28 cellular contexts compared by ENCODE assay signal in genomic region chr6:143110572-143110971, GRCh38. TPM values are rescaled to one million over a fixed set of nuclear protein-coding genes. Genes with fewer than 3 reads are reported as not detected.
DNase-seq lines count a peak whose midpoint lies in the region; ATAC-seq and TF ChIP-seq lines count a peak whose summit lies in the region.
"Had no signal": no experiment of that assay in that cellular context is flagged by ENCODE, and none has a peak within 500 bp of the region (broad histone marks: within the 10 kb centered on the region; RNA-seq: fewer than 3 reads in every experiment).

No MANE protein-coding gene starts in this region.

- no peak overlapping the region for H2AK5ac ChIP-seq in mesenchymal stem cell (ENCODE audit: low read length, severe bottlenecking)

- no peak overlapping the region for H2AFZ ChIP-seq in GM23248
- no peak overlapping the region for H2AFZ ChIP-seq in mesenchymal stem cell (ENCODE audit: low read depth, low read length)
- H2AFZ ChIP-seq: hepatocyte, parathyroid adenoma had no signal

- peak overlapping the region; percentile 23 for H3K4me2 ChIP-seq in GM23248 (ENCODE audit: unreplicated experiment)
- no peak overlapping the region for H3K4me2 ChIP-seq in mesenchymal stem cell (ENCODE audit: low read length, poor library complexity, severe bottlenecking)
- H3K4me2 ChIP-seq: hepatocyte had no signal

- peaks cover 6% of the 10 kb centered on the region for H3K79me1 ChIP-seq in mesenchymal stem cell (replicated peaks; ENCODE audit: low read length, poor library complexity, severe bottlenecking)

- H3K9me3 ChIP-seq in GM23248 (ENCODE audit: low read depth) (no peaks in the 10 kb centered on the region), mesenchymal stem cell (ENCODE audit: control insufficient read depth, low read length) (no peaks in the 10 kb centered on the region)
- H3K9me3 ChIP-seq: right atrium auricular region, thoracic aorta had no signal

- H3K4me1 Mint-ChIP-seq in chondrocyte (ENCODE audit: low read depth) = peaks cover 44% of the 10 kb centered on the region

- no peak overlapping the region for H3K18ac ChIP-seq in mesenchymal stem cell (ENCODE audit: low read depth in 1 of 2, low read length in 2 of 2)

- H4K8ac ChIP-seq in mesenchymal stem cell (ENCODE audit: low read length) = no peak overlapping the region

- H3K4me1 ChIP-seq in GM23248 (ENCODE audit: insufficient read depth) = peaks cover 40% of the 10 kb centered on the region
- H3K4me1 ChIP-seq in mesenchymal stem cell (ENCODE audit: control insufficient read depth, insufficient read depth, low read depth, low read length) = peaks cover 1% of the 10 kb centered on the region
- H3K4me1 ChIP-seq: parathyroid adenoma, right atrium auricular region had no signal

- peak overlapping the region; percentile 59 for H3K27ac ChIP-seq in GM23248
- H3K27ac ChIP-seq in mesenchymal stem cell (ENCODE audit: low read length, poor library complexity, severe bottlenecking) = no peak overlapping the region
- H3K27ac ChIP-seq: cardiac muscle cell, hepatocyte, parathyroid adenoma, right atrium auricular region, SK-N-MC, thoracic aorta had no signal

- no peaks in the 10 kb centered on the region for H3K27me3 ChIP-seq in GM23248 (replicated peaks; ENCODE audit: insufficient read depth)
- no peaks in the 10 kb centered on the region for H3K27me3 ChIP-seq in mesenchymal stem cell (ENCODE audit: control insufficient read depth in 1 of 2, insufficient read depth in 1 of 2, low read length in 2 of 2)
- H3K27me3 ChIP-seq: cardiac muscle cell, hepatocyte, right atrium auricular region had no signal

- peaks cover 22% of the 10 kb centered on the region for H3F3A ChIP-seq in GM23248 (ENCODE audit: insufficient read depth)

- peak overlapping the region; percentile 7 for H3K4me3 Mint-ChIP-seq in chondrocyte (ENCODE audit: unreplicated experiment)
- H3K4me3 Mint-ChIP-seq: activated T-cell treated with anti-CD3 and anti-CD28 coated beads, Interleukin-2, amount 50 U/mL, for 4 hours; CD14-positive monocyte; natural killer cell treated with Interleukin-12 subunit alpha and Interleukin-12 subunit beta and Interleukin-15 and Interleukin-18, amount 100 ng/mL, for 72 hours had no signal

- H3K9ac ChIP-seq in GM23248 = peak overlapping the region; percentile 35; the same call in 1 of the 2 replicates
- no peak overlapping the region for H3K9ac ChIP-seq in mesenchymal stem cell (ENCODE audit: low read length)
- H3K9ac ChIP-seq: parathyroid adenoma had no signal

- H3K14ac ChIP-seq in mesenchymal stem cell (ENCODE audit: low read length in 2 of 2) = no peak overlapping the region

- no peak overlapping the region for H3K4ac ChIP-seq in mesenchymal stem cell (ENCODE audit: low read depth in 1 of 2, low read length in 2 of 2)

- TF ChIP-seq POLR2A in erythroblast (IDR thresholded peaks at IDR 0.05; ENCODE audit: low read length) = no peak

- no peaks in the 10 kb centered on the region for H3K79me2 ChIP-seq in GM23248 (ENCODE audit: insufficient read depth)
- H3K79me2 ChIP-seq: parathyroid adenoma had no signal

- H2BK12ac ChIP-seq in mesenchymal stem cell (ENCODE audit: low read length in 2 of 2) = no peak overlapping the region

- WGBS in GM23248 (ENCODE audit: low coverage in 1 of 2, low lambda C conversion rate in 2 of 2, missing lambda C conversion rate in 2 of 2), 2 experiments = 52 to 58% methylated on average over 4 of the region's 4 CpGs
- WGBS in mesenchymal stem cell = 94% methylated on average over 1 of the region's 4 CpGs

- no peak overlapping the region for H3K4me3 ChIP-seq in AG10803 (ENCODE audit: low read length)
- H3K4me3 ChIP-seq in GM23248 = peak overlapping the region; percentile 31
- H3K4me3 ChIP-seq in mesenchymal stem cell (ENCODE audit: insufficient read depth in 1 of 2, low read depth in 1 of 2, low read length in 2 of 2) = no peak overlapping the region
- H3K4me3 ChIP-seq: cardiac muscle cell, hepatocyte, right atrium auricular region, SK-N-MC, thoracic aorta had no signal

- no peak overlapping the region for H4K91ac ChIP-seq in mesenchymal stem cell (ENCODE audit: low read length)

- no peaks in the 10 kb centered on the region for H3K27me3 Mint-ChIP-seq in chondrocyte (ENCODE audit: low read depth)

- H3K9me2 ChIP-seq in GM23248 (ENCODE audit: insufficient read depth) = no peaks in the 10 kb centered on the region

- H3K36me3 Mint-ChIP-seq in chondrocyte (ENCODE audit: low read depth) = peaks cover 3% of the 10 kb centered on the region
- H3K36me3 Mint-ChIP-seq: CD14-positive monocyte; natural killer cell treated with Interleukin-12 subunit alpha and Interleukin-12 subunit beta and Interleukin-15 and Interleukin-18, amount 100 ng/mL, for 72 hours had no signal

- H3K23ac ChIP-seq in mesenchymal stem cell (ENCODE audit: low read length in 2 of 2) = no peak overlapping the region

- no peaks in the 10 kb centered on the region for H4K20me1 ChIP-seq in GM23248 (ENCODE audit: insufficient read depth)

- H3K36me3 ChIP-seq in GM23248 (ENCODE audit: low read depth) = no peaks in the 10 kb centered on the region
- H3K36me3 ChIP-seq in mesenchymal stem cell (ENCODE audit: control insufficient read depth in 1 of 2, insufficient read depth in 2 of 2, low read depth in 1 of 2, low read length in 2 of 2) = no peaks in the 10 kb centered on the region
- H3K36me3 ChIP-seq: cardiac muscle cell, right atrium auricular region, thoracic aorta had no signal

- H2BK120ac ChIP-seq in mesenchymal stem cell (ENCODE audit: low read depth, low read length) = no peak overlapping the region

- ATAC-seq in HG02884 (IDR thresholded peaks at IDR 0.05; ENCODE audit: unreplicated experiment) = no peak
- ATAC-seq: activated T-cell treated with anti-CD3 and anti-CD28 coated beads, Interleukin-2, amount 50 U/mL, for 4 hours; natural killer cell treated with Interleukin-12 subunit alpha and Interleukin-12 subunit beta and Interleukin-15 and Interleukin-18, amount 100 ng/mL, for 72 hours had no signal

- DNase-seq in AG10803 (ENCODE audit: low read depth) = peak; percentile 68
- peak; percentile 68 for DNase-seq in GM23248
- no peak for DNase-seq in chondrocyte (ENCODE audit: low spot score)
- DNase-seq in mesenchymal stem cell = peak; percentile 6
- DNase-seq in iPS-NIHi7 (ENCODE audit: extremely low spot score) = no peak
- no peak for DNase-seq in erythroblast (lab: John Stamatoyannopoulos, UW)
- DNase-seq in epidermal melanocyte (ENCODE audit: insufficient read length, low spot score) = no peak
- DNase-seq: ACHN; activated CD4-positive, alpha-beta T cell treated with anti-CD3 and anti-CD28 coated beads for 4 hours; activated T-cell treated with anti-CD3 and anti-CD28 coated beads, Interleukin-2, amount 50 U/mL, for 4 hours; amniotic stem cell; foreskin melanocyte; GOT3; midbrain; NCI-H2081; NCI-H774; stimulated activated CD4-positive, alpha-beta T cell treated with anti-CD3 and anti-CD28 coated beads, Interleukin-4, amount 100 ng/mL, for 24 hours; stimulated activated naive CD4-positive, alpha-beta T cell; T-helper 2 cell had no signal

- H3K27ac Mint-ChIP-seq in chondrocyte (ENCODE audit: unreplicated experiment) = peak overlapping the region; percentile 78
- H3K27ac Mint-ChIP-seq: natural killer cell treated with Interleukin-12 subunit alpha and Interleukin-12 subunit beta and Interleukin-15 and Interleukin-18, amount 100 ng/mL, for 72 hours had no signal

- in situ Hi-C loops in GM23248 (cut with MboI) = no loop called here

- no peak overlapping the region for H2BK15ac ChIP-seq in mesenchymal stem cell (ENCODE audit: low read depth, poor library complexity, severe bottlenecking)

- H2BK5ac ChIP-seq in mesenchymal stem cell (ENCODE audit: low read depth, low read length, poor library complexity, severe bottlenecking) = no peak overlapping the region

- TF ChIP-seq CTCF in AG10803 (conservative IDR thresholded peaks at IDR 0.05; ENCODE audit: low read length) (no peak), chondrocyte (IDR thresholded peaks at IDR 0.05) (no peak)

- no peaks in the 10 kb centered on the region for H3K9me3 Mint-ChIP-seq in chondrocyte (ENCODE audit: low read depth)
- H3K9me3 Mint-ChIP-seq: activated T-cell treated with anti-CD3 and anti-CD28 coated beads, Interleukin-2, amount 50 U/mL, for 4 hours; CD14-positive monocyte; natural killer cell treated with Interleukin-12 subunit alpha and Interleukin-12 subunit beta and Interleukin-15 and Interleukin-18, amount 100 ng/mL, for 72 hours had no signal

RNA-seq across cellular contexts. Expression of gene AIG1, which starts 49.9 kb away (rescaled TPM):
- total RNA-seq in GM23248 (2014; rRNA removed; shearing (Covaris generic)) = 33.1 and 46.9 TPM in 2 replicates
- polyA plus RNA-seq in GM23248 (2016; fragmentation: Nextera tagmentation; extraction: Ambion mirVana) = 44.7 and 50.4 TPM in 2 replicates
- 29.5 to 42.0 TPM (median 32.2 TPM) in 3 replicates for total RNA-seq in chondrocyte
- polyA plus RNA-seq in mesenchymal stem cell (2013, experiment 1 of 2) = 35.6 TPM
- 37.8 TPM for polyA plus RNA-seq in mesenchymal stem cell (2013, experiment 2 of 2)

Comparison
In these comparisons a context has a peak if more than half of its experiments do, and no peak if none do; other contexts are left out.
1. DNase-seq: peak in AG10803 (single experiment), GM23248 (single experiment) and mesenchymal stem cell (single experiment); none in chondrocyte (single experiment), iPS-NIHi7 (single experiment), erythroblast (0 of 2) and epidermal melanocyte (single experiment).